ENCODE assay signal across 11 cellular contexts in genomic region chr9:7273575-7273974, GRCh38.
A peak's percentile ranks its signal among the peaks of the same experiment; 100 is the strongest.
DNase-seq lines count a peak whose midpoint lies in the region; ATAC-seq and TF ChIP-seq lines count a peak whose summit lies in the region.
"Had no signal": no experiment of that assay in that cellular context is flagged by ENCODE, and none has a peak within 500 bp of the region (broad histone marks: within the 10 kb centered on the region; RNA-seq: fewer than 3 reads in every experiment).

No MANE protein-coding gene starts in this region.

- no peaks in the 10 kb centered on the region for H3K9me3 ChIP-seq in psoas muscle
- H3K9me3 ChIP-seq: neutrophil had no signal

- no peaks in the 10 kb centered on the region for H3K4me1 Mint-ChIP-seq in stimulated activated naive CD8-positive, alpha-beta T cell treated with anti-CD3 and anti-CD28 coated beads, Interleukin-15, amount 100 ng/mL, for 72 hours

- TF ChIP-seq CTCF in GM12872 (IDR thresholded peaks at IDR 0.05; ENCODE audit: insufficient read depth, low read depth, low read length) (0 out of 3 replicates have a peak, but pooled peaks have one; percentile 17), fibroblast of pulmonary artery (IDR thresholded peaks at IDR 0.05; ENCODE audit: low read length, missing control alignments) (peak; percentile 68), psoas muscle (IDR thresholded peaks at IDR 0.05) (peak; percentile 61)

- peaks cover 38% of the 10 kb centered on the region for H3K27me3 Mint-ChIP-seq in stimulated activated naive CD8-positive, alpha-beta T cell treated with anti-CD3 and anti-CD28 coated beads, Interleukin-15, amount 100 ng/mL, for 72 hours

- no peak overlapping the region for H3K27ac ChIP-seq in psoas muscle
- H3K27ac ChIP-seq: neutrophil had no signal

- H3K27ac Mint-ChIP-seq in stimulated activated naive CD8-positive, alpha-beta T cell treated with anti-CD3 and anti-CD28 coated beads, Interleukin-15, amount 100 ng/mL, for 72 hours, result no peak overlapping the region
- H3K27ac Mint-ChIP-seq: activated T-helper 2 cell treated with anti-CD3 and anti-CD28 coated beads, Interferon-gamma antibody, Interleukin-2, Interleukin-4, amounts not matched to agents 10 μg/mL and 5 μg/mL and 100 μg/mL, durations not matched to agents 14 hours and 24 hours and 36 hours had no signal

- no peaks in the 10 kb centered on the region for H3K36me3 ChIP-seq in psoas muscle (ENCODE audit: insufficient read depth in 1 of 2, low read depth in 1 of 2)
- H3K36me3 ChIP-seq: neutrophil had no signal

- no peaks in the 10 kb centered on the region for H3K27me3 ChIP-seq in psoas muscle (ENCODE audit: insufficient read depth in 3 of 3, low read length in 2 of 3)
- H3K27me3 ChIP-seq: neutrophil had no signal

- 58 to 62% (median 60%) methylated on average over 5 of the region's 5 CpGs for WGBS in psoas muscle, 3 donors

- H3K4me3 ChIP-seq in fibroblast of pulmonary artery (replicated peaks; ENCODE audit: low read depth, low read length), result no peak overlapping the region
- H3K4me3 ChIP-seq in psoas muscle, result no peak overlapping the region

- no peak overlapping the region for H3K4me3 Mint-ChIP-seq in stimulated activated naive CD8-positive, alpha-beta T cell treated with anti-CD3 and anti-CD28 coated beads, Interleukin-15, amount 100 ng/mL, for 72 hours

- no peaks in the 10 kb centered on the region for H3K4me1 ChIP-seq in psoas muscle

- DNase-seq in RPMI7951 (ENCODE audit: low read depth) (peak; percentile 24), fibroblast of pulmonary artery (ENCODE audit: low read depth) (peak; percentile 60), psoas muscle (no peak), ureter (ENCODE audit: low spot score) (no peak), SW 1271 (lab: John Stamatoyannopoulos, UW) (no peak)
- DNase-seq in stimulated activated naive CD8-positive, alpha-beta T cell treated with anti-CD3 and anti-CD28 coated beads, Interleukin-15, amount 100 ng/mL, for 72 hours, result no peak
- DNase-seq: NCI-H1105 had no signal

- H3K9me3 Mint-ChIP-seq in stimulated activated naive CD8-positive, alpha-beta T cell treated with anti-CD3 and anti-CD28 coated beads, Interleukin-15, amount 100 ng/mL, for 72 hours, result no peaks in the 10 kb centered on the region
- H3K9me3 Mint-ChIP-seq: activated T-helper 2 cell treated with anti-CD3 and anti-CD28 coated beads, Interferon-gamma antibody, Interleukin-2, Interleukin-4, amounts not matched to agents 10 μg/mL and 5 μg/mL and 100 μg/mL, durations not matched to agents 14 hours and 24 hours and 36 hours had no signal

- intact Hi-C loops in psoas muscle (cut with DNase I), result loop anchor here in 1 of 2 donors (5.0 kb wide), 1 partner anchor 264 kb away; no protein-coding TSS in a partner anchor

- ATAC-seq in psoas muscle, result no peak
- no peak for ATAC-seq in GM21619 (IDR thresholded peaks at IDR 0.05; ENCODE audit: unreplicated experiment)
- ATAC-seq in stimulated activated naive CD8-positive, alpha-beta T cell treated with anti-CD3 and anti-CD28 coated beads, Interleukin-15, amount 100 ng/mL, for 72 hours, result no peak

Comparison
In these comparisons a context has a peak if more than half of its experiments do, and no peak if none do; other contexts are left out.
1. CTCF ChIP-seq: peak in every context shown above with its lines; median percentile 68 in fibroblast of pulmonary artery; 61 in psoas muscle; 17 in GM12872.
2. DNase-seq: peak in RPMI7951 (single experiment) and fibroblast of pulmonary artery (single experiment); none in psoas muscle (0 of 2), ureter (single experiment), stimulated activated naive CD8-positive, alpha-beta T cell treated with anti-CD3 and anti-CD28 coated beads, Interleukin-15, amount 100 ng/mL, for 72 hours (0 of 2) and SW 1271 (0 of 2).